In genomic region chr17:59106463-59107305, GRCh38 we compare ENCODE assay signal across 8 cellular contexts. TPM values are rescaled to one million over a fixed set of nuclear protein-coding genes. Genes with fewer than 3 reads are reported as not detected.
DNase-seq lines count a peak whose midpoint lies in the region; ATAC-seq and TF ChIP-seq lines count a peak whose summit lies in the region.

Gene TRIM37, minus strand, starts transcription at chr17:59106880. Its CDS starts 419 bp downstream, at chr17:59106461.

- peaks cover 7% of the 10 kb centered on the region; the same call in 2 of the 3 replicates for H3K4me1 Mint-ChIP-seq in GM23338
- peaks cover 15 to 57% (median 39%) of the 10 kb centered on the region in 7 donors for H3K4me1 Mint-ChIP-seq in naive thymus-derived CD4-positive, alpha-beta T cell
- H3K4me1 Mint-ChIP-seq in stimulated activated naive B cell treated with anti-CD40 and anti-IgM and Interleukin-4, amounts not matched to agents 10 μg/mL and 1 μg/mL and 100 μg/mL, for 72 hours: peaks cover 6 to 25% of the 10 kb centered on the region in 2 donors

- H3K9me3 Mint-ChIP-seq in GM23338: no peaks in the 10 kb centered on the region
- H3K9me3 Mint-ChIP-seq in naive thymus-derived CD4-positive, alpha-beta T cell: peaks cover 0 to 2% (median 0%) of the 10 kb centered on the region in 11 donors
- H3K9me3 Mint-ChIP-seq in stimulated activated naive B cell treated with anti-CD40 and anti-IgM and Interleukin-4, amounts not matched to agents 10 μg/mL and 1 μg/mL and 100 μg/mL, for 72 hours: no peaks in the 10 kb centered on the region

- no peaks in the 10 kb centered on the region for H3K9me3 ChIP-seq in naive thymus-derived CD4-positive, alpha-beta T cell (ENCODE audit: control insufficient read depth in 2 of 3, low read length in 3 of 3)

- CTCF ChIA-PET in naive thymus-derived CD4-positive, alpha-beta T cell (lab: Charles Lee): no interaction called here

- peak; percentile 96 for ATAC-seq in GM23338
- ATAC-seq in naive thymus-derived CD4-positive, alpha-beta T cell: peak; percentile 98
- peak; percentile 96 to 97 for ATAC-seq in stimulated activated naive B cell treated with anti-CD40 and anti-IgM and Interleukin-4, amounts not matched to agents 10 μg/mL and 1 μg/mL and 100 μg/mL, for 72 hours (replicated peaks)

- H3K9me2 ChIP-seq in GM23338 (ENCODE audit: insufficient read depth): no peaks in the 10 kb centered on the region

- H3K4me3 Mint-ChIP-seq in GM23338: peak within 1 kb of the TSS; percentile 97
- peak within 1 kb of the TSS; percentile 80 to 97 (median 94) for H3K4me3 Mint-ChIP-seq in naive thymus-derived CD4-positive, alpha-beta T cell
- H3K4me3 Mint-ChIP-seq in stimulated activated naive B cell treated with anti-CD40 and anti-IgM and Interleukin-4, amounts not matched to agents 10 μg/mL and 1 μg/mL and 100 μg/mL, for 72 hours: peak within 1 kb of the TSS; percentile 96 to 100

- intact Hi-C loops in naive thymus-derived CD4-positive, alpha-beta T cell (cut with micrococcal nuclease): loop anchor here (1.0 to 10.0 kb wide), 19 partner anchors 49 to 1496 kb away; partner anchors contain the start of genes CLTC (in 2 of the 2), GDPD1 (in 2 of the 2), PPM1D (in 2 of the 2) and PRR11 (in 2 of the 2)

- DNase-seq in EH (ENCODE audit: low read depth) (peak; percentile 99), GM23338 (ENCODE audit: low spot score) (peak; percentile 99), LHCN-M2 (ENCODE audit: low read depth) (peak; percentile 98), RPMI8226 (peak; percentile 100), fibroblast of gingiva (ENCODE audit: low read depth) (peak; percentile 98)
- peak; percentile 97 to 99 for DNase-seq in activated T-helper 1 cell treated with anti-CD3 and anti-CD28 coated beads, Interleukin-2, amount 50 U/mL, for 16 hours (ENCODE audit: low read depth in 1 of 2, low spot score in 1 of 2)
- DNase-seq in naive thymus-derived CD4-positive, alpha-beta T cell: peak; percentile 96 to 100 (median 99)
- DNase-seq in stimulated activated naive B cell treated with anti-CD40 and anti-IgM and Interleukin-4, amounts not matched to agents 10 μg/mL and 1 μg/mL and 100 μg/mL, for 72 hours: peak; percentile 99

- TF ChIP-seq CTCF in GM23338 (conservative IDR thresholded peaks at IDR 0.05; ENCODE audit: low read depth in 2 of 2): no peak

- peaks cover 35% of the 10 kb centered on the region for H3K36me3 Mint-ChIP-seq in GM23338 (ENCODE audit: low read depth)
- peaks cover 0 to 13% (median 3%) of the 10 kb centered on the region in 5 donors for H3K36me3 Mint-ChIP-seq in naive thymus-derived CD4-positive, alpha-beta T cell
- H3K36me3 Mint-ChIP-seq in stimulated activated naive B cell treated with anti-CD40 and anti-IgM and Interleukin-4, amounts not matched to agents 10 μg/mL and 1 μg/mL and 100 μg/mL, for 72 hours: peaks cover 7 to 19% of the 10 kb centered on the region in 2 donors

- POLR2A ChIA-PET in naive thymus-derived CD4-positive, alpha-beta T cell (lab: Charles Lee): interaction anchor here (0.5 to 2.7 kb wide), 7 partner anchors 11 to 1571 kb away, joined by 3 to 21 read pairs (median 3); partner anchors contain the start of genes BCAS3, HSF5, PRR11 and SKA2

- peaks cover 5% of the 10 kb centered on the region; the same call in 1 of the 2 replicates for H3K4me1 ChIP-seq in GM23338 (ENCODE audit: insufficient read depth)
- peaks cover 11 to 26% of the 10 kb centered on the region in 2 donors for H3K4me1 ChIP-seq in naive thymus-derived CD4-positive, alpha-beta T cell (ENCODE audit: control insufficient read depth in 2 of 2, insufficient read depth in 2 of 2, low read length in 2 of 2)

- H3K4me3 ChIP-seq in GM23338: peak within 1 kb of the TSS; percentile 96
- H3K4me3 ChIP-seq in naive thymus-derived CD4-positive, alpha-beta T cell (ENCODE audit: low read length): peak within 1 kb of the TSS; percentile 69

- peak within 1 kb of the TSS; percentile 96 for H3K4me2 ChIP-seq in GM23338

- peak within 1 kb of the TSS; percentile 94 for H3K27ac Mint-ChIP-seq in GM23338
- peak within 1 kb of the TSS; percentile 63 to 98 (median 90) for H3K27ac Mint-ChIP-seq in naive thymus-derived CD4-positive, alpha-beta T cell
- peak within 1 kb of the TSS; percentile 96 for H3K27ac Mint-ChIP-seq in stimulated activated naive B cell treated with anti-CD40 and anti-IgM and Interleukin-4, amounts not matched to agents 10 μg/mL and 1 μg/mL and 100 μg/mL, for 72 hours

- H3K27me3 Mint-ChIP-seq in GM23338 (ENCODE audit: insufficient read depth, low read depth, poor library complexity): peaks cover 12% of the 10 kb centered on the region
- H3K27me3 Mint-ChIP-seq in naive thymus-derived CD4-positive, alpha-beta T cell: no peaks in the 10 kb centered on the region
- H3K27me3 Mint-ChIP-seq in stimulated activated naive B cell treated with anti-CD40 and anti-IgM and Interleukin-4, amounts not matched to agents 10 μg/mL and 1 μg/mL and 100 μg/mL, for 72 hours: no peaks in the 10 kb centered on the region

- peaks cover 18% of the 10 kb centered on the region for H4K20me1 ChIP-seq in GM23338 (replicated peaks; ENCODE audit: insufficient read depth)

- peaks cover 11% of the 10 kb centered on the region for H3K36me3 ChIP-seq in GM23338 (ENCODE audit: insufficient read depth)
- H3K36me3 ChIP-seq in naive thymus-derived CD4-positive, alpha-beta T cell (ENCODE audit: control insufficient read depth in 2 of 3, insufficient read depth in 3 of 3, low read length in 3 of 3): peaks cover 0 to 5% (median 0%) of the 10 kb centered on the region in 3 experiments

- H2AFZ ChIP-seq in GM23338: peak within 1 kb of the TSS; percentile 86

- H3K27me3 ChIP-seq in GM23338 (ENCODE audit: insufficient read depth): no peaks in the 10 kb centered on the region
- H3K27me3 ChIP-seq in naive thymus-derived CD4-positive, alpha-beta T cell (ENCODE audit: control insufficient read depth in 2 of 2, insufficient read depth in 2 of 2, low read length in 2 of 2): no peaks in the 10 kb centered on the region

- peak within 1 kb of the TSS; percentile 96 for H3K27ac ChIP-seq in GM23338 (ENCODE audit: low read depth)
- peak within 1 kb of the TSS; percentile 83 for H3K27ac ChIP-seq in naive thymus-derived CD4-positive, alpha-beta T cell (ENCODE audit: low read depth, low read length)

- peaks cover 44% of the 10 kb centered on the region for H3K79me2 ChIP-seq in GM23338 (replicated peaks; ENCODE audit: insufficient read depth)

- peaks cover 10% of the 10 kb centered on the region for H3F3A ChIP-seq in GM23338 (replicated peaks; ENCODE audit: low read depth)

TF ChIP-seq in GM23338, 12 proteins besides CTCF, POLR2A, EP300 and RAD21 (continues in another document):
- no peak for TF ChIP-seq ZNF331 (CRISPR knock-in tag; IDR thresholded peaks at IDR 0.05; ENCODE audit: low read depth)
- TF ChIP-seq POLR2AphosphoS5 (IDR thresholded peaks at IDR 0.05; ENCODE audit: low read depth): peak; percentile 83

RNA-seq across cellular contexts. Expression of gene TRIM37, which starts in this region (rescaled TPM):
- total RNA-seq in GM23338 (2014; rRNA removed; shearing (Covaris generic)): 65.3 and 71.2 TPM in 2 replicates
- polyA plus RNA-seq in GM23338 (2016; fragmentation: Nextera tagmentation; extraction: Ambion mirVana): 47.6 and 61.1 TPM in 2 replicates
- 33.5 and 40.4 TPM in 2 replicates for total RNA-seq in LHCN-M2 (2014; rRNA removed)
- 13.5 TPM for polyA plus RNA-seq in LHCN-M2 (2012)
- 10 to 100 TPM; 13.1 to 25.2 (median 22.4) TPM for total RNA-seq in naive thymus-derived CD4-positive, alpha-beta T cell
- 1 to 10 TPM; 6.7 to 8.6 TPM for polyA plus RNA-seq in naive thymus-derived CD4-positive, alpha-beta T cell

Comparison
In these comparisons a context has a peak if more than half of its experiments do, and no peak if none do; other contexts are left out.
1. Peak in every context shown above with its lines: DNase-seq, ATAC-seq, H3K4me3 ChIP-seq and H3K27ac ChIP-seq.